Comparison of ENCODE assay signal across 18 cellular contexts in genomic region chr5:51665295-51665593, GRCh38.
A peak's percentile ranks its signal among the peaks of the same experiment; 100 is the strongest.
DNase-seq lines count a peak whose midpoint lies in the region; ATAC-seq and TF ChIP-seq lines count a peak whose summit lies in the region.
"Had no signal": no experiment of that assay in that cellular context is flagged by ENCODE, and none has a peak within 500 bp of the region (broad histone marks: within the 10 kb centered on the region; RNA-seq: fewer than 3 reads in every experiment).

No MANE protein-coding gene starts in this region.

- no peak for ATAC-seq in activated T-cell treated with anti-CD3 and anti-CD28 coated beads, Interleukin-2, amount 50 U/mL, for 72 hours (replicated peaks in 1 of 2)
- ATAC-seq in gastroesophageal sphincter: no peak
- ATAC-seq: GM23338 had no signal

- H3K9ac ChIP-seq in SK-N-SH (no peak overlapping the region), smooth muscle cell (ENCODE audit: low read depth) (no peak overlapping the region)

- TF ChIP-seq POLR2A in erythroblast (IDR thresholded peaks at IDR 0.05; ENCODE audit: low read length): no peak
- no peak for TF ChIP-seq POLR2A in gastroesophageal sphincter (IDR thresholded peaks at IDR 0.05)

- CTCF ChIA-PET in SK-N-SH (lab: Yijun Ruan, JAX): interaction anchor here (1.0 to 1.6 kb wide), 3 partner anchors 13 to 342 kb away, joined by 3 to 4 read pairs (median 3); no protein-coding TSS in a partner anchor

- H3K27ac Mint-ChIP-seq in activated T-cell treated with anti-CD3 and anti-CD28 coated beads, Interleukin-2, amount 50 U/mL, for 72 hours: no peak overlapping the region
- H3K27ac Mint-ChIP-seq: CD4-positive, alpha-beta T cell; GM23338; HFFc6 had no signal

- TF ChIP-seq EP300 in SK-N-SH (IDR thresholded peaks at IDR 0.05; ENCODE audit: borderline replicate concordance in 1 of 2, low read depth in 1 of 2, low read length in 1 of 2) (no peak), gastroesophageal sphincter (IDR thresholded peaks at IDR 0.05) (no peak)

- peaks cover 3% of the 10 kb centered on the region in 2 donors for H3K9me3 Mint-ChIP-seq in activated T-cell treated with anti-CD3 and anti-CD28 coated beads, Interleukin-2, amount 50 U/mL, for 72 hours
- H3K9me3 Mint-ChIP-seq: GM23338, HFFc6 had no signal

- no peaks in the 10 kb centered on the region for H3K9me2 ChIP-seq in SK-N-SH
- no peaks in the 10 kb centered on the region for H3K9me2 ChIP-seq in hepatocyte (replicated peaks; ENCODE audit: insufficient read depth)

- H4K20me1 ChIP-seq in SK-N-SH (ENCODE audit: insufficient read depth) (no peaks in the 10 kb centered on the region), hepatocyte (ENCODE audit: insufficient read depth, poor library complexity, severe bottlenecking) (no peaks in the 10 kb centered on the region), smooth muscle cell (ENCODE audit: low read depth) (no peaks in the 10 kb centered on the region)

- no peak overlapping the region for H3K4me2 ChIP-seq in SK-N-SH
- H3K4me2 ChIP-seq in hepatocyte: peak overlapping the region; percentile 64
- H3K4me2 ChIP-seq in smooth muscle cell: peak overlapping the region; percentile 33
- H3K4me2 ChIP-seq: GM23338 had no signal

- H3K27me3 ChIP-seq in SK-N-SH (ENCODE audit: insufficient read depth) (no peaks in the 10 kb centered on the region), hepatocyte (no peaks in the 10 kb centered on the region), smooth muscle cell (ENCODE audit: low read depth) (no peaks in the 10 kb centered on the region), gastroesophageal sphincter (no peaks in the 10 kb centered on the region)
- H3K27me3 ChIP-seq: BE2C had no signal

- H3K4me1 Mint-ChIP-seq in activated T-cell treated with anti-CD3 and anti-CD28 coated beads, Interleukin-2, amount 50 U/mL, for 72 hours (ENCODE audit: low read depth): no peaks in the 10 kb centered on the region
- H3K4me1 Mint-ChIP-seq: GM23338 had no signal

- H3K4me3 ChIP-seq in SK-N-SH (ENCODE audit: low read depth in 2 of 2, low read length in 1 of 2) (no peak overlapping the region), hepatocyte (no peak overlapping the region), smooth muscle cell (no peak overlapping the region), gastroesophageal sphincter (no peak overlapping the region)
- H3K4me3 ChIP-seq: GM23338 had no signal

- WGBS in SK-N-SH (ENCODE audit: low lambda C conversion rate): 74% methylated on average over 1 of the region's 1 CpG
- 62% methylated on average over 1 of the region's 1 CpG for WGBS in hepatocyte (ENCODE audit: low lambda C conversion rate, missing lambda C conversion rate)
- WGBS in smooth muscle cell (ENCODE audit: low lambda C conversion rate): 95% methylated on average over 1 of the region's 1 CpG
- WGBS in gastroesophageal sphincter (ENCODE audit: low coverage in 1 of 2), 2 donors: 22 to 63% methylated on average over 1 of the region's 1 CpG

- H3K27ac ChIP-seq in SK-N-SH (ENCODE audit: low read depth in 2 of 2, low read length in 1 of 2) (peak overlapping the region in 1 of 2 experiments; percentile 98; a peak in 2 of 4 replicates), hepatocyte (peak overlapping the region; percentile 76), smooth muscle cell (ENCODE audit: low read depth) (no peak overlapping the region), gastroesophageal sphincter (no peak overlapping the region)
- H3K27ac ChIP-seq: C4-2B, HL-60 had no signal

- no peak for TF ChIP-seq CTCF in SK-N-SH (IDR thresholded peaks at IDR 0.05)
- TF ChIP-seq CTCF in hepatocyte (IDR thresholded peaks at IDR 0.05; ENCODE audit: poor library complexity): no peak
- no peak for TF ChIP-seq CTCF in smooth muscle cell (IDR thresholded peaks at IDR 0.05; ENCODE audit: borderline replicate concordance, insufficient read depth, poor library complexity, severe bottlenecking)
- TF ChIP-seq CTCF in gastroesophageal sphincter (IDR thresholded peaks at IDR 0.05): no peak

- POLR2A ChIA-PET in SK-N-SH (lab: Yijun Ruan, JAX): interaction anchor here (1.0 to 2.2 kb wide), 7 partner anchors 177 to 333 kb away, joined by 3 to 9 read pairs (median 6); partner anchors contain the start of gene ISL1

- H3K9me3 ChIP-seq in SK-N-SH: no peaks in the 10 kb centered on the region
- H3K9me3 ChIP-seq in hepatocyte (ENCODE audit: low read depth): no peaks in the 10 kb centered on the region
- no peaks in the 10 kb centered on the region for H3K9me3 ChIP-seq in smooth muscle cell (replicated peaks; ENCODE audit: low read depth)
- H3K9me3 ChIP-seq in gastroesophageal sphincter: no peaks in the 10 kb centered on the region
- H3K9me3 ChIP-seq: BE2C, Caco-2 had no signal

- DNase-seq in SK-N-SH (no peak), hepatocyte (ENCODE audit: low spot score) (no peak), smooth muscle cell (lab: John Stamatoyannopoulos, UW; ENCODE audit: unreplicated experiment) (no peak), erythroblast (lab: John Stamatoyannopoulos, UW) (no peak)
- no peak for DNase-seq in activated T-cell treated with anti-CD3 and anti-CD28 coated beads, Interleukin-2, amount 50 U/mL, for 72 hours
- DNase-seq: ACHN; BE2C; Caco-2; CD4-positive, alpha-beta T cell; DMS153; DMS79; GDM1; HCEC 1CT; HFFc6 had no signal

- H2AFZ ChIP-seq in SK-N-SH (ENCODE audit: low read depth) (peak overlapping the region; percentile 29; the same call in 1 of the 2 replicates), hepatocyte (no peak overlapping the region), smooth muscle cell (ENCODE audit: low read depth) (peak overlapping the region; percentile 71)

- H3K36me3 ChIP-seq in SK-N-SH (replicated peaks in 1 of 2; ENCODE audit: control insufficient read depth in 1 of 2, insufficient read depth in 2 of 2, low read length in 1 of 2) (no peaks in the 10 kb centered on the region), hepatocyte (replicated peaks; ENCODE audit: insufficient read depth, low read depth) (no peaks in the 10 kb centered on the region), smooth muscle cell (ENCODE audit: low read depth) (no peaks in the 10 kb centered on the region), gastroesophageal sphincter (no peaks in the 10 kb centered on the region)
- H3K36me3 ChIP-seq: BE2C had no signal

- H3K4me3 Mint-ChIP-seq in activated T-cell treated with anti-CD3 and anti-CD28 coated beads, Interleukin-2, amount 50 U/mL, for 72 hours: no peak overlapping the region
- H3K4me3 Mint-ChIP-seq: CD4-positive, alpha-beta T cell; GM23338; HFFc6 had no signal

- H3F3A ChIP-seq in SK-N-SH (replicated peaks; ENCODE audit: insufficient read depth) (no peaks in the 10 kb centered on the region), smooth muscle cell (ENCODE audit: low read depth) (no peaks in the 10 kb centered on the region)

- TF ChIP-seq RAD21 in SK-N-SH (IDR thresholded peaks at IDR 0.05; ENCODE audit: low read length): no peak

- H3K36me3 Mint-ChIP-seq in activated T-cell treated with anti-CD3 and anti-CD28 coated beads, Interleukin-2, amount 50 U/mL, for 72 hours (ENCODE audit: insufficient read depth in 2 of 2): peaks cover 0 to 2% of the 10 kb centered on the region in 2 donors

- H3K4me1 ChIP-seq in SK-N-SH (ENCODE audit: control insufficient read depth in 1 of 2, insufficient read depth in 2 of 2, low read depth in 1 of 2, low read length in 1 of 2) (peaks cover 6 to 13% of the 10 kb centered on the region in 2 experiments; a peak in 2 of 4 replicates), hepatocyte (ENCODE audit: insufficient read depth) (no peaks in the 10 kb centered on the region), smooth muscle cell (ENCODE audit: low read depth) (peaks cover 16% of the 10 kb centered on the region), gastroesophageal sphincter (no peaks in the 10 kb centered on the region)
- H3K4me1 ChIP-seq: Caco-2 had no signal

- H3K79me2 ChIP-seq in SK-N-SH (ENCODE audit: insufficient read depth) (no peaks in the 10 kb centered on the region), hepatocyte (peaks cover 10% of the 10 kb centered on the region), smooth muscle cell (ENCODE audit: low read depth) (no peaks in the 10 kb centered on the region)

- no peaks in the 10 kb centered on the region for H3K27me3 Mint-ChIP-seq in activated T-cell treated with anti-CD3 and anti-CD28 coated beads, Interleukin-2, amount 50 U/mL, for 72 hours (ENCODE audit: low read depth)
- H3K27me3 Mint-ChIP-seq: CD4-positive, alpha-beta T cell had no signal

TF ChIP-seq in SK-N-SH, 30 proteins besides CTCF, POLR2A, EP300 and RAD21:
- no peak for TF ChIP-seq SIN3A (IDR thresholded peaks at IDR 0.05; ENCODE audit: borderline replicate concordance, low read depth, low read length)
